Comparison of ENCODE assay signal across 19 cellular contexts in the genomic region with DNA sequence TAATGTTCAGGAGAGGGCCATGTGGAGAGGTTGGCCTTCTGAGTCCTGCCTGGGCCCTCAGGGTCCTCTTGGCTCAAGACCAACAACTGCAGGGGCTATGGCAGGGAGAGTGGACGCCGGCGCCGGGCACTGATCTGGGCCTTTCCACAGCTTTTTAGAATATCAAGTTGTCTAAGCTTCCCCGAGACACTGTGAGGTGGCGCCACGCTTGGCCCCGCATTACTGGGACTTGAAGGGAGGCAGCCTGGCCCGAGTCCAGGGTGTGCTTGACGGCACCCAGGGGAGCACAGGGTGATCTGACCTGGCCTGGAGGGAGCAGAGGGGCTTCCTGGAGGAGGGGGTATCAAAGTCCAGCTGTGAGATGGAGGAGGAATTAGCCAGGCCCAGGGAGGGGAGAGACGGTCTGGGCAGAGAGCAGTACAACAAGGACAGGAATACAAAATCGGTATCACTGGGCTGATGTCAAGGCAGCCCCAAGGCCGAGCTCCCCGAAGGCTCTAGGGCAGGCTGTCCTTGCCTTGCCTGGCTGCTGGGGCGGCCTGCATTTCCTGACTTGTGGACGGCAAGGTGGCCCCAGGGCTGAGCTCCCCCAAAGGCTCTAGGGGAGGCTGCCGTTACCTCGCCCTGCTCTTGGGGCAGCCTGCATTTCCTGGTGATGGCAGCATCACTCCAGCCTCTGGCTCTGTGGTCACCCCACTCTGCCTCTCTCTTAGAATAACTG. TPM values are rescaled to one million over a fixed set of nuclear protein-coding genes. Genes with fewer than 3 reads are reported as not detected.
DNase-seq lines count a peak whose midpoint lies in the region; ATAC-seq, FAIRE-seq and TF ChIP-seq lines count a peak whose summit lies in the region.
"Had no signal": no experiment of that assay in that cellular context is flagged by ENCODE, and none has a peak within 500 bp of the region (broad histone marks: within the 10 kb centered on the region; RNA-seq: fewer than 3 reads in every experiment).

No MANE protein-coding gene starts in this region.

- in situ Hi-C loops in gastrocnemius medialis (cut with MboI; ENCODE audit: low sequenced_read_pairs in 4 of 4), result no loop called here

- H3K9me3 ChIP-seq in BLaER1 treated with 17β-estradiol and CSF1 and Interleukin-3, amounts not matched to agents 10 nM and 100 nM (replicated peaks in 1 of 11), result 0 out of 22 replicates have a peak, but pooled peaks cover 0 to 1% (median 0%) of the 10 kb centered on the region in 11 experiments
- H3K9me3 ChIP-seq in H9 (ENCODE audit: control insufficient read depth, low read depth, low read length) (no peaks in the 10 kb centered on the region), gastrocnemius medialis (no peaks in the 10 kb centered on the region), small intestine (ENCODE audit: control insufficient read depth, low read depth) (no peaks in the 10 kb centered on the region)
- H3K9me3 ChIP-seq: A549 had no signal

- ATAC-seq in gastrocnemius medialis (no peak), HG02981 (IDR thresholded peaks at IDR 0.05; ENCODE audit: unreplicated experiment) (no peak), GM21786 (IDR thresholded peaks at IDR 0.05; ENCODE audit: unreplicated experiment) (no peak)
- ATAC-seq: A549 had no signal

- no peak overlapping the region for H2BK20ac ChIP-seq in H9 (ENCODE audit: low read depth, low read length, poor library complexity, severe bottlenecking)

- no peak overlapping the region for H2AFZ ChIP-seq in H9 (ENCODE audit: low read length)

- H3K4me2 ChIP-seq in BLaER1 treated with 17β-estradiol and CSF1 and Interleukin-3, amounts not matched to agents 10 nM and 100 nM, result peak overlapping the region in 9 of 11 experiments; percentile 54 to 92 (median 86); a peak in 18 of 22 replicates
- H3K4me2 ChIP-seq in H9 (ENCODE audit: insufficient read depth, insufficient read length, low read length), result no peak overlapping the region
- no peak overlapping the region for H3K4me2 ChIP-seq in mesendoderm (ENCODE audit: low read length)
- H3K4me2 ChIP-seq: A549 had no signal

- H2AK5ac ChIP-seq in H9 (ENCODE audit: insufficient read length, low read length) (no peak overlapping the region), mesendoderm (ENCODE audit: low read length) (no peak overlapping the region)

- no peak overlapping the region for H3K14ac ChIP-seq in H9 (ENCODE audit: insufficient read depth, low read length)

- H3K18ac ChIP-seq in H9 (ENCODE audit: insufficient read length, low read depth, low read length) (no peak overlapping the region), mesendoderm (ENCODE audit: low read length) (no peak overlapping the region)

- peak overlapping the region in 7 of 11 experiments; percentile 7 to 77 (median 67); a peak in 11 of 22 replicates for H3K27ac ChIP-seq in BLaER1 treated with 17β-estradiol and CSF1 and Interleukin-3, amounts not matched to agents 10 nM and 100 nM
- no peak overlapping the region for H3K27ac ChIP-seq in H9 (ENCODE audit: insufficient read length, low read depth, low read length)
- no peak overlapping the region for H3K27ac ChIP-seq in mesendoderm (ENCODE audit: low read depth, low read length)
- H3K27ac ChIP-seq in gastrocnemius medialis, result peak overlapping the region; percentile 6 to 100 (median 59)
- no peak overlapping the region for H3K27ac ChIP-seq in small intestine (ENCODE audit: low read depth in 1 of 2, low read length in 1 of 2)
- H3K27ac ChIP-seq: A549 had no signal

- no peaks in the 10 kb centered on the region for H3K36me3 ChIP-seq in BLaER1 treated with 17β-estradiol and CSF1 and Interleukin-3, amounts not matched to agents 10 nM and 100 nM
- H3K36me3 ChIP-seq in mesendoderm (ENCODE audit: control insufficient read depth, insufficient read depth, low read length) (no peaks in the 10 kb centered on the region), gastrocnemius medialis (no peaks in the 10 kb centered on the region), small intestine (ENCODE audit: control insufficient read depth in 2 of 2, insufficient read depth in 2 of 2, low read length in 2 of 2) (no peaks in the 10 kb centered on the region)

- intact Hi-C loops in gastrocnemius medialis (cut with DNase I; ENCODE audit: low total_unique reads), result no loop called here

- H2BK5ac ChIP-seq in H9 (ENCODE audit: insufficient read length, low read length) (no peak overlapping the region), mesendoderm (ENCODE audit: low read length) (no peak overlapping the region)

- H3K56ac ChIP-seq in H9 (ENCODE audit: insufficient read length, low read depth, low read length) (no peak overlapping the region), mesendoderm (ENCODE audit: low read length) (peak overlapping the region; percentile 17)

- TF ChIP-seq POLR2A in gastrocnemius medialis (IDR thresholded peaks at IDR 0.05), result no peak

- peak overlapping the region in 4 of 11 experiments; percentile 42 to 63 (median 55); a peak in 8 of 22 replicates for H3K9ac ChIP-seq in BLaER1 treated with 17β-estradiol and CSF1 and Interleukin-3, amounts not matched to agents 10 nM and 100 nM
- H3K9ac ChIP-seq in H9 (ENCODE audit: extremely low read depth, insufficient read length, low read length), result no peak overlapping the region
- no peak overlapping the region for H3K9ac ChIP-seq in mesendoderm (ENCODE audit: low read length)

- FAIRE-seq in small intestine (lab: Jason Lieb, UNC), result no peak
- FAIRE-seq: A549, GM12891 had no signal

- peak overlapping the region in 1 of 10 experiments; percentile 32; a peak in 2 of 20 replicates for H3K4me3 ChIP-seq in BLaER1 treated with 17β-estradiol and CSF1 and Interleukin-3, amounts not matched to agents 10 nM and 100 nM
- H3K4me3 ChIP-seq in mesendoderm (ENCODE audit: low read length), result no peak overlapping the region
- no peak overlapping the region for H3K4me3 ChIP-seq in gastrocnemius medialis
- H3K4me3 ChIP-seq in small intestine (ENCODE audit: low read depth in 1 of 2, low read length in 2 of 2), result no peak overlapping the region
- H3K4me3 ChIP-seq: A549 had no signal

- no peak overlapping the region for H3K23ac ChIP-seq in H9 (ENCODE audit: insufficient read length, low read depth, low read length)
- H3K23ac ChIP-seq in mesendoderm (ENCODE audit: low read length), result no peak overlapping the region

- H3K4me1 ChIP-seq in BLaER1 treated with 17β-estradiol and CSF1 and Interleukin-3, amounts not matched to agents 10 nM and 100 nM, result peaks cover 14 to 100% (median 97%) of the 10 kb centered on the region in 10 experiments
- H3K4me1 ChIP-seq in H9 (ENCODE audit: insufficient read depth, low read length) (no peaks in the 10 kb centered on the region; the same call in 1 of the 2 replicates), mesendoderm (ENCODE audit: control insufficient read depth, low read depth, low read length) (peaks cover 5% of the 10 kb centered on the region), gastrocnemius medialis (peaks cover 14 to 36% of the 10 kb centered on the region in 2 donors), small intestine (ENCODE audit: control insufficient read depth in 2 of 2, insufficient read depth in 1 of 2, low read depth in 1 of 2, low read length in 1 of 2) (no peaks in the 10 kb centered on the region)
- H3K4me1 ChIP-seq: A549 had no signal

- H3K23me2 ChIP-seq in H9 (ENCODE audit: insufficient read length, low read depth, low read length, poor library complexity, severe bottlenecking), result no peaks in the 10 kb centered on the region

- H4K8ac ChIP-seq in H9 (replicated peaks; ENCODE audit: insufficient read length, low read depth, low read length) (no peak overlapping the region), mesendoderm (ENCODE audit: low read depth, low read length) (no peak overlapping the region)

- peaks cover 0 to 48% (median 0%) of the 10 kb centered on the region in 11 experiments; a peak in 6 of 22 replicates for H3K27me3 ChIP-seq in BLaER1 treated with 17β-estradiol and CSF1 and Interleukin-3, amounts not matched to agents 10 nM and 100 nM
- H3K27me3 ChIP-seq in H9 (ENCODE audit: insufficient read depth, low read length) (no peaks in the 10 kb centered on the region), mesendoderm (ENCODE audit: insufficient read depth, low read length, poor library complexity) (no peaks in the 10 kb centered on the region), gastrocnemius medialis (no peaks in the 10 kb centered on the region), small intestine (ENCODE audit: control insufficient read depth in 2 of 2, insufficient read depth in 2 of 2, low read length in 2 of 2) (no peaks in the 10 kb centered on the region)

- H3K4ac ChIP-seq in H9 (ENCODE audit: low read depth, low read length) (no peak overlapping the region), mesendoderm (ENCODE audit: low read depth, low read length) (no peak overlapping the region)

- H2BK15ac ChIP-seq in H9 (ENCODE audit: low read depth, low read length), result no peak overlapping the region
- H2BK15ac ChIP-seq in mesendoderm (replicated peaks; ENCODE audit: low read depth), result no peak overlapping the region

- H4K20me1 ChIP-seq in BLaER1 treated with 17β-estradiol and CSF1 and Interleukin-3, amounts not matched to agents 10 nM and 100 nM, result peaks cover 0 to 25% (median 0%) of the 10 kb centered on the region in 11 experiments; a peak in 1 of 22 replicates
- no peaks in the 10 kb centered on the region for H4K20me1 ChIP-seq in H9 (ENCODE audit: control insufficient read depth, insufficient read depth, insufficient read length)

- H3K79me2 ChIP-seq in H9 (ENCODE audit: insufficient read depth, low read length) (no peaks in the 10 kb centered on the region), mesendoderm (ENCODE audit: control insufficient read depth, insufficient read depth, low read length) (no peaks in the 10 kb centered on the region)

- H3K9me3 Mint-ChIP-seq in H9, result no peaks in the 10 kb centered on the region
- H3K9me3 Mint-ChIP-seq: CD4-positive, alpha-beta T cell had no signal

- H3K27ac Mint-ChIP-seq in H9, result peak overlapping the region in 2 of 3 experiments; percentile 21 to 73; a peak in 2 of 7 replicates
- H3K27ac Mint-ChIP-seq: B cell; CD4-positive, alpha-beta T cell had no signal

- peaks cover 28 to 37% of the 10 kb centered on the region in 2 experiments for H3K4me1 Mint-ChIP-seq in H9

- H2BK120ac ChIP-seq in H9 (ENCODE audit: low read depth, low read length, poor library complexity, severe bottlenecking), result no peak overlapping the region
- H2BK120ac ChIP-seq in mesendoderm (ENCODE audit: low read depth, low read length), result no peak overlapping the region

- no CpG with 5 or more reads among the region's 18 CpGs for WGBS in H9 (ENCODE audit: extremely low coverage, insufficient read length, low lambda C conversion rate)
- no CpG with 5 or more reads among the region's 18 CpGs for WGBS in mesendoderm (ENCODE audit: extremely low coverage, insufficient coverage, low lambda C conversion rate)
- 80 to 84% (median 80%) methylated on average over 17 to 18 of the region's 18 CpGs for WGBS in small intestine, 3 donors

- no peak overlapping the region for H4K91ac ChIP-seq in H9 (ENCODE audit: insufficient read length, low read depth, low read length)

- no peak overlapping the region for H4K5ac ChIP-seq in H9 (ENCODE audit: insufficient read length, low read depth, low read length)
- H4K5ac ChIP-seq in mesendoderm (ENCODE audit: low read length), result no peak overlapping the region

- H3K4me3 Mint-ChIP-seq in H9, result no peak overlapping the region
- H3K4me3 Mint-ChIP-seq: B cell; CD4-positive, alpha-beta T cell had no signal

- no peaks in the 10 kb centered on the region for H3K36me3 Mint-ChIP-seq in H9 (ENCODE audit: insufficient read depth in 1 of 3, low read depth in 3 of 3)

- no peak for TF ChIP-seq CTCF in H9 (conservative IDR thresholded peaks at IDR 0.05)
- TF ChIP-seq CTCF in gastrocnemius medialis (IDR thresholded peaks at IDR 0.05 in 4 of 5, conservative IDR thresholded peaks at IDR 0.05 in 1 of 5), result no peak

- no peaks in the 10 kb centered on the region for H3K79me1 ChIP-seq in H9 (ENCODE audit: insufficient read depth, low read depth, low read length, poor library complexity, severe bottlenecking)
- no peaks in the 10 kb centered on the region for H3K79me1 ChIP-seq in mesendoderm (ENCODE audit: low read length)

- no peak overlapping the region for H2BK12ac ChIP-seq in H9 (ENCODE audit: insufficient read length, low read depth, low read length)

- H3T11ph ChIP-seq in H9 (ENCODE audit: low read length), result no peak overlapping the region

- H3K27me3 Mint-ChIP-seq in H9 (ENCODE audit: low read depth), result peaks cover 4% of the 10 kb centered on the region
- H3K27me3 Mint-ChIP-seq: CD4-positive, alpha-beta T cell had no signal

- DNase-seq in H9 (no peak), mesendoderm (no peak), gastrocnemius medialis (no peak), GM19238 (ENCODE audit: insufficient read length, low spot score) (no peak), small intestine (no peak)
- DNase-seq: CD4-positive, alpha-beta T cell; DMS79; Kasumi-1; NCI-H1694; NCI-H2171 treated with DMSO at 0.1 percent for 48 hours; NCI-H524 treated with DMSO at 0.1 percent for 48 hours; NCI-H82; Right ventricle myocardium superior had no signal

RNA-seq across cellular contexts. Expression of gene ABLIM2, which starts 28.1 kb away (rescaled TPM):
- total RNA-seq in H9 (2021) (0.90 and 1.0 TPM in 2 replicates), gastrocnemius medialis (100 to 1,000 TPM; 177 to 281 (median 244) TPM)
- 0.45 TPM for polyA plus RNA-seq in mesendoderm (2013, experiment 1 of 2)
- 0.55 TPM for polyA plus RNA-seq in mesendoderm (2013, experiment 2 of 2)
- 10 to 100 TPM in 1 of 3 donors, 1 to 10 TPM in 2; 1.1 to 12.7 (median 6.6) TPM for polyA plus RNA-seq in small intestine

Comparison
In these comparisons a context has a peak if more than half of its experiments do, and no peak if none do; other contexts are left out.
1. H3K27ac ChIP-seq: peak in BLaER1 treated with 17β-estradiol and CSF1 and Interleukin-3, amounts not matched to agents 10 nM and 100 nM (7 of 11) and gastrocnemius medialis (4 of 4); none in H9 (single experiment), mesendoderm (single experiment) and small intestine (0 of 2).
2. H3K4me2 ChIP-seq: peak in BLaER1 treated with 17β-estradiol and CSF1 and Interleukin-3, amounts not matched to agents 10 nM and 100 nM (9 of 11); none in H9 (single experiment) and mesendoderm (single experiment).
3. RNA of gene ABLIM2, which starts 28.1 kb away (total RNA-seq): 177 to 281 TPM in gastrocnemius medialis; 0.90 to 1.0 TPM in H9; every median in the first group is over 10 times any median in the second.